Comparison of ENCODE assay signal across 1 cellular context in the genomic region with DNA sequence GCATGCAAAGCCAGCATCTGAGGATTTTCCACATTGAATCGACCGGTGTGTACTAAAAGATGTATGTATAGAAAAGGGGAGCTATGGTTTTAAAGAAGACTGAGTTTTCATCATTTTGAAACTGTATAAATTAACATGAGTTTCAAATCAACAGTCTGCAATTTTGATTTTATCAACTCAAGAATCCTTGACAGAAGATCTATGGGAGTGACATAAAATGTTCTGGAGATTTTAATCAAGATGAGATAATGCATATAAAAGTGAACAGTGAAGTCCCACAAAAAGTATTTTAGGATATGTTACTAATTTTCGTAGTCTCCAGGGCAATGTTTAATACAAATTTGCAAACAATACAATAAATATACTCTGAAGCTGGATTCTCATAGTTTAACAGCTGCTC.
TF ChIP-seq lines count a peak whose summit lies in the region.

No MANE protein-coding gene starts in this region.

TF ChIP-seq in GM12878, 131 proteins besides CTCF, POLR2A, EP300 and RAD21:
- no peak for TF ChIP-seq RFX5 (IDR thresholded peaks at IDR 0.05; ENCODE audit: low read depth, low read length)
- TF ChIP-seq, protein P1, sequence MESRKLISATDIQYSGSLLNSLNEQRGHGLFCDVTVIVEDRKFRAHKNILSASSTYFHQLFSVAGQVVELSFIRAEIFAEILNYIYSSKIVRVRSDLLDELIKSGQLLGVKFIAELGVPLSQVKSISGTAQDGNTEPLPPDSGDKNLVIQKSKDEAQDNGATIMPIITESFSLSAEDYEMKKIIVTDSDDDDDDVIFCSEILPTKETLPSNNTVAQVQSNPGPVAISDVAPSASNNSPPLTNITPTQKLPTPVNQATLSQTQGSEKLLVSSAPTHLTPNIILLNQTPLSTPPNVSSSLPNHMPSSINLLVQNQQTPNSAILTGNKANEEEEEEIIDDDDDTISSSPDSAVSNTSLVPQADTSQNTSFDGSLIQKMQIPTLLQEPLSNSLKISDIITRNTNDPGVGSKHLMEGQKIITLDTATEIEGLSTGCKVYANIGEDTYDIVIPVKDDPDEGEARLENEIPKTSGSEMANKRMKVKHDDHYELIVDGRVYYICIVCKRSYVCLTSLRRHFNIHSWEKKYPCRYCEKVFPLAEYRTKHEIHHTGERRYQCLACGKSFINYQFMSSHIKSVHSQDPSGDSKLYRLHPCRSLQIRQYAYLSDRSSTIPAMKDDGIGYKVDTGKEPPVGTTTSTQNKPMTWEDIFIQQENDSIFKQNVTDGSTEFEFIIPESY (IDR thresholded peaks at IDR 0.05): no peak
- TF ChIP-seq ZSCAN29 (IDR thresholded peaks at IDR 0.05): no peak
- TF ChIP-seq ZBTB40 (IDR thresholded peaks at IDR 0.05; ENCODE audit: borderline replicate concordance): no peak
- no peak for TF ChIP-seq NR2F1 (conservative IDR thresholded peaks at IDR 0.05)
- no peak for TF ChIP-seq SRF (IDR thresholded peaks at IDR 0.05; ENCODE audit: low read depth in 2 of 2, low read length in 2 of 2)
- TF ChIP-seq, protein P2, sequence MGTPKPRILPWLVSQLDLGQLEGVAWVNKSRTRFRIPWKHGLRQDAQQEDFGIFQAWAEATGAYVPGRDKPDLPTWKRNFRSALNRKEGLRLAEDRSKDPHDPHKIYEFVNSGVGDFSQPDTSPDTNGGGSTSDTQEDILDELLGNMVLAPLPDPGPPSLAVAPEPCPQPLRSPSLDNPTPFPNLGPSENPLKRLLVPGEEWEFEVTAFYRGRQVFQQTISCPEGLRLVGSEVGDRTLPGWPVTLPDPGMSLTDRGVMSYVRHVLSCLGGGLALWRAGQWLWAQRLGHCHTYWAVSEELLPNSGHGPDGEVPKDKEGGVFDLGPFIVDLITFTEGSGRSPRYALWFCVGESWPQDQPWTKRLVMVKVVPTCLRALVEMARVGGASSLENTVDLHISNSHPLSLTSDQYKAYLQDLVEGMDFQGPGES (IDR thresholded peaks at IDR 0.05): no peak
